In the genomic region with DNA sequence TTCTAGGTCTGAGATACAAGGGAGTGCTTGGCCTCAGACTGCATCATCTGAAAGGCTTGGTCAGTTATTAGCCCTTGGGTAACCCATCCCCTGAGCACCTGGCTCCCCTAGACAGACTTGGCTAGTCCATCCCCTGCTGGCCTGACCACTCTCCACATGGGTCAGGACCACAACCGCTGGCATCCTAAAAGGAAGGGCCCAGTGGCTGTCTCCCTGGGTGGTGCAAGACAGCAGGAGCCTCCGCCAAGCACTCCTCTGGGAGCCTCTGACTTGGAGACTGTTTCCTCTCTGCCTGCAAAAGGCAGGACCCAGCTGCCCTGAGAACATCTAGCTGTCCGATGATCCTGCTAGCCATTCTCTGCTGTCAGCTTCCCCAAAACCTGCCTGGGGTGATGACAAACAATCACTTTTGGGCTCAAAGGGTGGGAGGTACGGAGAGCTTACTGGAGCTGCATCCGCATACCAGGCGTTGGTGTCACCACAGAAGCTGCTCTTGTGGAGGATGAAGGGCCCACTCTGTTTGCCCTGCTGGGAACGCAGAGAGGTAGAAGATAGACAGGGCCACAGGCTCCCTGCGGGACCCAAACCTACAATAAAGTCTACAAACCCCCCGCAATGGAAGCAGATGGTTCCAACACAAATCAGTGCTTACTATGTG, we compare ENCODE assay signal across 2 cellular contexts.
TF ChIP-seq lines count a peak whose summit lies in the region.

No MANE protein-coding gene starts in this region.

TF ChIP-seq in HEK293, 187 proteins besides CTCF, POLR2A, EP300 and RAD21 (continued from another document):
- no peak for TF ChIP-seq YY1 (tag by site-specific recombination; IDR thresholded peaks at IDR 0.05)
- TF ChIP-seq, protein P1, sequence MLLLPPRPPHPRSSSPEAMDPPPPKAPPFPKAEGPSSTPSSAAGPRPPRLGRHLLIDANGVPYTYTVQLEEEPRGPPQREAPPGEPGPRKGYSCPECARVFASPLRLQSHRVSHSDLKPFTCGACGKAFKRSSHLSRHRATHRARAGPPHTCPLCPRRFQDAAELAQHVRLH (tag by site-specific recombination; IDR thresholded peaks at IDR 0.05): no peak
- TF ChIP-seq ZNF10 (tag by site-specific recombination; IDR thresholded peaks at IDR 0.05): no peak
- no peak for TF ChIP-seq OVOL3 (tag by site-specific recombination; IDR thresholded peaks at IDR 0.05)
- no peak for TF ChIP-seq ZNF561 (tag by site-specific recombination; IDR thresholded peaks at IDR 0.05; ENCODE audit: borderline replicate concordance)
TF ChIP-seq in HEK293: peak in this region for 1.

TF ChIP-seq in WTC11, 78 proteins besides CTCF, POLR2A, EP300 and RAD21 (continued from another document):
- TF ChIP-seq, protein P2, sequence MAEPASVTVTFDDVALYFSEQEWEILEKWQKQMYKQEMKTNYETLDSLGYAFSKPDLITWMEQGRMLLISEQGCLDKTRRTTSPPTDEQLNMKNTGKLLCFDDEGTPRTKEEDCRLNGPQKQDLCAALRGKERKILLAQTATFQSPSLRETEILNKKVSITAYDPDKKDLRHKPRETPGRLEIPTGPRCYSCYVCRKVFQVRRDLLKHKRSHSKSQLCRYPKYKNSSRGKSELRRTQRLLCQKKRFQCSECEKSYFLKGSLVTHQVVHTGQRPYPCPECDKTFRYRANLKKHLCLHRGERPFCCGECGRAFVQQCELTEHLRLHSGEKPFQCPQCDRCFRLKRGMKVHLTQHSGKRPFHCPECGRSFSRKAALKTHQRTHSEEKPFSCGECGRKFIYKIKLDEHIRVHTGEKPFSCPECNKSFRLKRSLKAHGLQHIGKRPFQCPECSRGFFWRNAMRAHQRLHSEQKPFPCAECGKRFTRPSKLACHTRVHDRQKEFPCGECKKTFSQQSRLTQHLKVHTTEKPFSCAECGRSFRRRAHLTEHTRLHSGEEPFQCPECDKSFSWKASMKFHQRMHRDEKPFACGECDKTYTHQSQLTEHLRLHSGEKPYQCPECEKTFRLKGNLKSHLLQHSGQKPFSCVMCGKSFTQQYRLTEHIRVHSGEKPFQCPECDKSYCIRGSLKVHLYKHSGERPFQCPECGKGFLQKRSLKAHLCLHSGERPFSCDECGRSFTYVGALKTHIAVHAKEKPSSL (CRISPR knock-in tag; conservative IDR thresholded peaks at IDR 0.05): no peak
- TF ChIP-seq, protein P3, sequence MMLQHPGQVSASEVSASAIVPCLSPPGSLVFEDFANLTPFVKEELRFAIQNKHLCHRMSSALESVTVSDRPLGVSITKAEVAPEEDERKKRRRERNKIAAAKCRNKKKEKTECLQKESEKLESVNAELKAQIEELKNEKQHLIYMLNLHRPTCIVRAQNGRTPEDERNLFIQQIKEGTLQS (CRISPR knock-in tag; conservative IDR thresholded peaks at IDR 0.05): no peak
